10 cellular contexts compared by ENCODE assay signal in genomic region chr3:100158877-100159563, GRCh38. TPM values are rescaled to one million over a fixed set of nuclear protein-coding genes. Genes with fewer than 3 reads are reported as not detected.
DNase-seq lines count a peak whose midpoint lies in the region; ATAC-seq lines count a peak whose summit lies in the region.
"Had no signal": no experiment of that assay in that cellular context is flagged by ENCODE, and none has a peak within 500 bp of the region (broad histone marks: within the 10 kb centered on the region; RNA-seq: fewer than 3 reads in every experiment).

No MANE protein-coding gene starts in this region.

- ATAC-seq in Right ventricle myocardium inferior (peak; percentile 85), aorta (ENCODE audit: low FRiP score) (peak; percentile 39), GM18861 (IDR thresholded peaks at IDR 0.05; ENCODE audit: unreplicated experiment) (no peak)

- DNase-seq in Right ventricle myocardium inferior (ENCODE audit: missing footprints) (no peak), cardiac septum (ENCODE audit: low spot score) (no peak), amniotic stem cell (lab: John Stamatoyannopoulos, UW) (peak; percentile 46), left kidney (ENCODE audit: low read depth, low spot score) (peak; percentile 19), aorta (no peak)
- DNase-seq in activated CD4-positive, alpha-beta T cell treated with anti-CD3 and anti-CD28 coated beads for 4 hours, result no peak
- DNase-seq in activated T-cell treated with anti-CD3 and anti-CD28 coated beads, Interleukin-2, amount 50 U/mL, for 1 hour, result no peak
- DNase-seq: naive B cell; stimulated activated naive CD4-positive, alpha-beta T cell had no signal

- no peak overlapping the region for H3K4me3 ChIP-seq in aorta (ENCODE audit: low read length in 2 of 2)

- intact Hi-C loops in Right ventricle myocardium inferior (cut with DNase I), result no loop called here
- intact Hi-C loops in cardiac septum (cut with DNase I), result loop anchor here (5.0 kb wide), 2 partner anchors 37 to 87 kb away; no protein-coding TSS in a partner anchor
- intact Hi-C loops in aorta (cut with DNase I), result loop anchor here in 1 of 2 donors (10.0 kb wide), 2 partner anchors 74 to 294 kb away; no protein-coding TSS in a partner anchor

- H3K9me3 ChIP-seq in aorta (ENCODE audit: control insufficient read depth, low read length), result peaks cover 1% of the 10 kb centered on the region

- H3K4me1 ChIP-seq in aorta (ENCODE audit: control insufficient read depth in 1 of 2, insufficient read depth in 2 of 2, low read length in 2 of 2), result peaks cover 0 to 11% of the 10 kb centered on the region in 2 donors

- H3K27ac ChIP-seq in aorta (ENCODE audit: low read depth in 1 of 2, low read length in 2 of 2), result peak overlapping the region in 1 of 2 donors; percentile 73

- 16 to 22% methylated on average over 5 of the region's 5 CpGs for WGBS in aorta, 2 donors

- no peaks in the 10 kb centered on the region for H3K36me3 ChIP-seq in aorta (ENCODE audit: control insufficient read depth in 1 of 2, insufficient read depth in 2 of 2, low read length in 1 of 2)

- H3K27me3 ChIP-seq in aorta (ENCODE audit: control insufficient read depth in 1 of 2, insufficient read depth in 2 of 2, low read length in 1 of 2), result no peaks in the 10 kb centered on the region

RNA-seq across cellular contexts. Expression of gene FILIP1L, which starts 44.7 kb away (rescaled TPM):
- total RNA-seq in Right ventricle myocardium inferior (41.3 TPM), cardiac septum (120 TPM), aorta (100 to 1,000 TPM; 332 to 861 TPM)
- 100 to 1,000 TPM; 168 to 170 TPM for polyA plus RNA-seq in aorta

Comparison
In these comparisons a context has a peak if more than half of its experiments do, and no peak if none do; other contexts are left out.
1. DNase-seq: peak in amniotic stem cell (single experiment) and left kidney (single experiment); none in Right ventricle myocardium inferior (single experiment), cardiac septum (single experiment), aorta (0 of 2), activated CD4-positive, alpha-beta T cell treated with anti-CD3 and anti-CD28 coated beads for 4 hours (0 of 2) and activated T-cell treated with anti-CD3 and anti-CD28 coated beads, Interleukin-2, amount 50 U/mL, for 1 hour (single experiment).